Comparison of ENCODE assay signal across 1 cellular context in the genomic region with DNA sequence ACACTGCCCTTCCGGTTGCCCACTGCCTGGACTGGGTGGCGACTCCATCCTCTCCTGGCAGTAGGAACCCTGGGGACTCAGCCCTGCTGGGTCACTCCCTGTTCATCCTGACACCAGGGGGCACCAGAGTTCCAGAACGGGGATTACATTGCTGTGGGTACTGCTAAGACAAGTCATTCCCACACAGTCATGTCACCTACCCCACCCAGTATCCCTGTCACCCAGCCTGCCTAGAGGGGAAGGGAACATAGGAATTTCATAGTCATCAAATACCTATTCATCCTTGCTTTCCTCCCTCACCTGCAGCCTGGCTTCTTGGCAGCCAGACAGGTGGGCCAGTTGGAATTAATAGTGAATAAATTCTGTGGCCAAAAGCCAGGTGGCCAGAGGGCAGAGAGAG.
TF ChIP-seq lines count a peak whose summit lies in the region.

No MANE protein-coding gene starts in this region.

TF ChIP-seq in K562, 482 proteins besides CTCF, POLR2A, EP300 and RAD21:
- TF ChIP-seq SMC3 (conservative IDR thresholded peaks at IDR 0.05; ENCODE audit: insufficient read depth, low read depth, low read length) (peak; percentile 94), BRCA1 (IDR thresholded peaks at IDR 0.05) (no peak), BRCA1 (CRISPR knock-in tag; IDR thresholded peaks at IDR 0.05) (no peak), MAFK (IDR thresholded peaks at IDR 0.05; ENCODE audit: low read length) (0 out of 2 replicates have a peak, but pooled peaks have one; percentile 3), CTBP1 (IDR thresholded peaks at IDR 0.05; ENCODE audit: borderline replicate concordance) (peak; percentile 66; the same call in 1 of the 2 replicates), NFE2 (IDR thresholded peaks at IDR 0.05; ENCODE audit: low read depth) (0 out of 2 replicates have a peak, but pooled peaks have one; percentile 35), MAFG (tag; conservative IDR thresholded peaks at IDR 0.05) (peak; percentile 29; the same call in 1 of the 2 replicates), RCOR1 (IDR thresholded peaks at IDR 0.05; ENCODE audit: borderline replicate concordance in 1 of 2, low read depth in 2 of 2, low read length in 2 of 2) (peak in 1 of 2 experiments; percentile 60; a peak in 1 of 4 replicates), C11orf30 (IDR thresholded peaks at IDR 0.05; ENCODE audit: low read depth) (0 out of 2 replicates have a peak, but pooled peaks have one; percentile 30), CC2D1A (IDR thresholded peaks at IDR 0.05) (0 out of 2 replicates have a peak, but pooled peaks have one; percentile 44), SMARCE1 (IDR thresholded peaks at IDR 0.05) (no peak), BHLHE40 (IDR thresholded peaks at IDR 0.05; ENCODE audit: low read length) (peak; percentile 22; the same call in 1 of the 2 replicates), ZNF507 (tag; conservative IDR thresholded peaks at IDR 0.05) (no peak), MYC (IDR thresholded peaks at IDR 0.05; ENCODE audit: low read depth, low read length) (0 out of 2 replicates have a peak, but pooled peaks have one; percentile 27), MYC (CRISPR knock-in tag; IDR thresholded peaks at IDR 0.05; ENCODE audit: borderline replicate concordance, low read depth) (no peak), POLR3G (IDR thresholded peaks at IDR 0.05; ENCODE audit: extremely low read depth, insufficient read length, insufficient replicate concordance) (no peak), KDM2B (CRISPR knock-in tag; IDR thresholded peaks at IDR 0.05) (no peak), YY1 (IDR thresholded peaks at IDR 0.05; ENCODE audit: borderline replicate concordance in 1 of 3, control insufficient read depth in 1 of 3, extremely low read depth in 1 of 3, insufficient read depth in 3 of 3, insufficient read length in 1 of 3, insufficient replicate concordance in 2 of 3, low read depth in 1 of 3, low read length in 2 of 3) (peak in 1 of 3 experiments; percentile 32), FOXA3 (CRISPR knock-in tag; conservative IDR thresholded peaks at IDR 0.05 in 1 of 2, IDR thresholded peaks at IDR 0.05 in 1 of 2) (peak in 1 of 2 experiments; percentile 32; a peak in 1 of 4 replicates), JUND (IDR thresholded peaks at IDR 0.05; ENCODE audit: borderline replicate concordance, low read depth, low read length) (peak; percentile 45; the same call in 1 of the 2 replicates), JUND (tag; IDR thresholded peaks at IDR 0.05; ENCODE audit: borderline replicate concordance, low read depth, low read length) (no peak; the same call in 2 of the 3 replicates), MTA3 (IDR thresholded peaks at IDR 0.05; ENCODE audit: borderline replicate concordance) (peak; percentile 35; the same call in 1 of the 2 replicates), ETS1 (conservative IDR thresholded peaks at IDR 0.05; ENCODE audit: control insufficient read depth, low read depth, low read length) (no peak), ZNF644 (tag; IDR thresholded peaks at IDR 0.05; ENCODE audit: low read depth) (no peak), RB1 (IDR thresholded peaks at IDR 0.05; ENCODE audit: low read depth) (0 out of 2 replicates have a peak, but pooled peaks have one; percentile 52), EZH2 (IDR thresholded peaks at IDR 0.05; ENCODE audit: borderline replicate concordance, low read depth, low read length) (no peak), HEY1 (CRISPR knock-in tag; IDR thresholded peaks at IDR 0.05; ENCODE audit: borderline replicate concordance) (no peak), ARID2 (IDR thresholded peaks at IDR 0.05) (peak; percentile 64; the same call in 1 of the 2 replicates), ZNF431 (CRISPR knock-in tag; IDR thresholded peaks at IDR 0.05) (no peak), DEAF1 (CRISPR knock-in tag; IDR thresholded peaks at IDR 0.05) (peak; percentile 75), ZNF282 (CRISPR knock-in tag; IDR thresholded peaks at IDR 0.05) (no peak), GTF2F1 (IDR thresholded peaks at IDR 0.05; ENCODE audit: low read depth, low read length) (no peak), KLF13 (tag; IDR thresholded peaks at IDR 0.05; ENCODE audit: borderline replicate concordance, low read depth) (no peak), TAF7 (tag; IDR thresholded peaks at IDR 0.05) (no peak), GATA2 (CRISPR knock-in tag; IDR thresholded peaks at IDR 0.05) (no peak), HDAC3 (IDR thresholded peaks at IDR 0.05; ENCODE audit: borderline replicate concordance, partially characterized antibody) (no peak), ZNF212 (CRISPR knock-in tag; IDR thresholded peaks at IDR 0.05) (no peak), BCL6 (CRISPR knock-in tag; IDR thresholded peaks at IDR 0.05) (no peak), SREBF2 (CRISPR knock-in tag; IDR thresholded peaks at IDR 0.05) (no peak), JUN (IDR thresholded peaks at IDR 0.05; ENCODE audit: borderline replicate concordance, low read depth, low read length) (0 out of 2 replicates have a peak, but pooled peaks have one; percentile 10), JUN (CRISPR knock-in tag; IDR thresholded peaks at IDR 0.05; ENCODE audit: borderline replicate concordance) (no peak), ZBED1 (IDR thresholded peaks at IDR 0.05) (0 out of 2 replicates have a peak, but pooled peaks have one; percentile 21), CREM (IDR thresholded peaks at IDR 0.05; ENCODE audit: low read depth) (peak; percentile 51), ZNF584 (CRISPR knock-in tag; IDR thresholded peaks at IDR 0.05; ENCODE audit: low read depth) (no peak), XRCC5 (IDR thresholded peaks at IDR 0.05; ENCODE audit: low read depth, low read length) (peak; percentile 74; the same call in 1 of the 2 replicates), SAFB2 (IDR thresholded peaks at IDR 0.05; ENCODE audit: borderline replicate concordance, low read depth, low read length, severe bottlenecking) (no peak), ZNF316 (IDR thresholded peaks at IDR 0.05) (peak; percentile 53; the same call in 1 of the 2 replicates), STAG1 (CRISPR knock-in tag; IDR thresholded peaks at IDR 0.05; ENCODE audit: borderline replicate concordance) (peak; percentile 60; the same call in 1 of the 2 replicates), CTCFL (IDR thresholded peaks at IDR 0.05; ENCODE audit: borderline replicate concordance, insufficient read depth, low read depth, low read length, poor library complexity, severe bottlenecking) (peak; percentile 49)
- TF ChIP-seq, protein P1, sequence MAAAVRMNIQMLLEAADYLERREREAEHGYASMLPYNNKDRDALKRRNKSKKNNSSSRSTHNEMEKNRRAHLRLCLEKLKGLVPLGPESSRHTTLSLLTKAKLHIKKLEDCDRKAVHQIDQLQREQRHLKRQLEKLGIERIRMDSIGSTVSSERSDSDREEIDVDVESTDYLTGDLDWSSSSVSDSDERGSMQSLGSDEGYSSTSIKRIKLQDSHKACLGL (CRISPR knock-in tag; IDR thresholded peaks at IDR 0.05; ENCODE audit: borderline replicate concordance, poor library complexity, severe bottlenecking), result no peak
- TF ChIP-seq, protein P2, sequence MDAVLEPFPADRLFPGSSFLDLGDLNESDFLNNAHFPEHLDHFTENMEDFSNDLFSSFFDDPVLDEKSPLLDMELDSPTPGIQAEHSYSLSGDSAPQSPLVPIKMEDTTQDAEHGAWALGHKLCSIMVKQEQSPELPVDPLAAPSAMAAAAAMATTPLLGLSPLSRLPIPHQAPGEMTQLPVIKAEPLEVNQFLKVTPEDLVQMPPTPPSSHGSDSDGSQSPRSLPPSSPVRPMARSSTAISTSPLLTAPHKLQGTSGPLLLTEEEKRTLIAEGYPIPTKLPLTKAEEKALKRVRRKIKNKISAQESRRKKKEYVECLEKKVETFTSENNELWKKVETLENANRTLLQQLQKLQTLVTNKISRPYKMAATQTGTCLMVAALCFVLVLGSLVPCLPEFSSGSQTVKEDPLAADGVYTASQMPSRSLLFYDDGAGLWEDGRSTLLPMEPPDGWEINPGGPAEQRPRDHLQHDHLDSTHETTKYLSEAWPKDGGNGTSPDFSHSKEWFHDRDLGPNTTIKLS (IDR thresholded peaks at IDR 0.05; ENCODE audit: borderline replicate concordance, low read depth), result no peak
- TF ChIP-seq, protein P3, sequence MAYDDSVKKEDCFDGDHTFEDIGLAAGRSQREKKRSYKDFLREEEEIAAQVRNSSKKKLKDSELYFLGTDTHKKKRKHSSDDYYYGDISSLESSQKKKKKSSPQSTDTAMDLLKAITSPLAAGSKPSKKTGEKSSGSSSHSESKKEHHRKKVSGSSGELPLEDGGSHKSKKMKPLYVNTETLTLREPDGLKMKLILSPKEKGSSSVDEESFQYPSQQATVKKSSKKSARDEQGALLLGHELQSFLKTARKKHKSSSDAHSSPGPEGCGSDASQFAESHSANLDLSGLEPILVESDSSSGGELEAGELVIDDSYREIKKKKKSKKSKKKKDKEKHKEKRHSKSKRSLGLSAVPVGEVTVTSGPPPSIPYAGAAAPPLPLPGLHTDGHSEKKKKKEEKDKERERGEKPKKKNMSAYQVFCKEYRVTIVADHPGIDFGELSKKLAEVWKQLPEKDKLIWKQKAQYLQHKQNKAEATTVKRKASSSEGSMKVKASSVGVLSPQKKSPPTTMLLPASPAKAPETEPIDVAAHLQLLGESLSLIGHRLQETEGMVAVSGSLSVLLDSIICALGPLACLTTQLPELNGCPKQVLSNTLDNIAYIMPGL (CRISPR knock-in tag; IDR thresholded peaks at IDR 0.05), result 0 out of 2 replicates have a peak, but pooled peaks have one; percentile 39
- TF ChIP-seq, protein P4, sequence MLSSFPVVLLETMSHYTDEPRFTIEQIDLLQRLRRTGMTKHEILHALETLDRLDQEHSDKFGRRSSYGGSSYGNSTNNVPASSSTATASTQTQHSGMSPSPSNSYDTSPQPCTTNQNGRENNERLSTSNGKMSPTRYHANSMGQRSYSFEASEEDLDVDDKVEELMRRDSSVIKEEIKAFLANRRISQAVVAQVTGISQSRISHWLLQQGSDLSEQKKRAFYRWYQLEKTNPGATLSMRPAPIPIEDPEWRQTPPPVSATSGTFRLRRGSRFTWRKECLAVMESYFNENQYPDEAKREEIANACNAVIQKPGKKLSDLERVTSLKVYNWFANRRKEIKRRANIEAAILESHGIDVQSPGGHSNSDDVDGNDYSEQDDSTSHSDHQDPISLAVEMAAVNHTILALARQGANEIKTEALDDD (IDR thresholded peaks at IDR 0.05), result peak; percentile 36; the same call in 1 of the 2 replicates
